Comparison of ENCODE assay signal across 9 cellular contexts in the genomic region with DNA sequence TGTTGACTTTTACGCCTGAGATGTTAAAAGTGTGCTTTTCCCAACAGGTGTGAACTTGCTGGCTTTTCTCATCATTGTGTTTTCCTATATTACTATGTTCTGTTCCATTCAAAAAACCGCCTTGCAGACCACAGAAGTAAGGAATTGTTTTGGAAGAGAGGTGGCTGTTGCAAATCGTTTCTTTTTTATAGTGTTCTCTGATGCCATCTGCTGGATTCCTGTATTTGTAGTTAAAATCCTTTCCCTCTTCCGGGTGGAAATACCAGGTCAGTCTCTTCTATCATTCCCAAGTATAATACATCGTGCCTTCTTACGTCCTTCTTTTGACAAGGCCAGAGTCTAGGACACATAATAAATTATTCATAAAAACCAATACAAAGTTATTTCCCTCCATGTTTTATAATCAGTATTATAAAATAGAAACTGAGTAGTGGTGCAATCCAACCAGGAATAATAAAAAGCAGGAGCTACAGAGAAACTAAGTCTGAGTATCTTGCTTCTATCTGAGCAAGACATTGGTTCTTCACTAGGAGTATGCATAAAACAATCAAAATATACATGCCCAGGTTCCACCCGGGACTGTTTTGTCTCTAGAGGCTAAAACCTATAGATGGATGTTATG. TPM values are rescaled to one million over a fixed set of nuclear protein-coding genes. Genes with fewer than 3 reads are reported as not detected.
DNase-seq lines count a peak whose midpoint lies in the region; ATAC-seq and TF ChIP-seq lines count a peak whose summit lies in the region.
"Had no signal": no experiment of that assay in that cellular context is flagged by ENCODE, and none has a peak within 500 bp of the region (broad histone marks: within the 10 kb centered on the region; RNA-seq: fewer than 3 reads in every experiment).

No MANE protein-coding gene starts in this region.

- H3K36me3 ChIP-seq in prostate gland = no peaks in the 10 kb centered on the region

- H3K4me1 Mint-ChIP-seq in stimulated activated naive B cell treated with anti-CD40 and anti-IgM and Interleukin-4, amounts not matched to agents 10 μg/mL and 1 μg/mL and 100 μg/mL, for 72 hours = no peaks in the 10 kb centered on the region

- peaks cover 0 to 1% of the 10 kb centered on the region in 2 donors for H3K9me3 Mint-ChIP-seq in stimulated activated naive B cell treated with anti-CD40 and anti-IgM and Interleukin-4, amounts not matched to agents 10 μg/mL and 1 μg/mL and 100 μg/mL, for 72 hours

- TF ChIP-seq POLR2A in prostate gland (IDR thresholded peaks at IDR 0.05) = no peak

- no peaks in the 10 kb centered on the region for H3K27me3 ChIP-seq in prostate gland (replicated peaks; ENCODE audit: insufficient read depth)

- WGBS in prostate gland = 24% methylated on average over 7 of the region's 7 CpGs

- H3K4me3 ChIP-seq in epithelial cell of esophagus (ENCODE audit: low read length) (no peak overlapping the region), prostate gland (no peak overlapping the region)

- TF ChIP-seq CTCF in epithelial cell of esophagus (IDR thresholded peaks at IDR 0.05; ENCODE audit: insufficient read depth, low read depth, low read length, missing control alignments) (peak; percentile 34), prostate gland (IDR thresholded peaks at IDR 0.05) (peak in 3 of 4 experiments; percentile 9 to 41 (median 39))

- in situ Hi-C loops in G401 (cut with HindIII; ENCODE audit: low sequenced_read_pairs) = no loop called here

- no peaks in the 10 kb centered on the region for H3K9me3 ChIP-seq in prostate gland

- no peak for ATAC-seq in stimulated activated naive B cell treated with anti-CD40 and anti-IgM and Interleukin-4, amounts not matched to agents 10 μg/mL and 1 μg/mL and 100 μg/mL, for 72 hours (replicated peaks)

- H3K36me3 Mint-ChIP-seq in stimulated activated naive B cell treated with anti-CD40 and anti-IgM and Interleukin-4, amounts not matched to agents 10 μg/mL and 1 μg/mL and 100 μg/mL, for 72 hours = no peaks in the 10 kb centered on the region

- intact Hi-C loops in prostate gland (cut with DNase I) = no loop called here

- H3K4me1 ChIP-seq in prostate gland (replicated peaks) = no peaks in the 10 kb centered on the region

- no peak overlapping the region for H3K27ac ChIP-seq in prostate gland
- H3K27ac ChIP-seq: epithelial cell of prostate had no signal

- DNase-seq in G401 (ENCODE audit: low spot score) (peak; percentile 48), NCI-H748 (lab: John Stamatoyannopoulos, UW; ENCODE audit: unreplicated experiment) (peak; percentile 74), epithelial cell of esophagus (ENCODE audit: low read depth) (peak; percentile 30), prostate gland (ENCODE audit: low spot score) (no peak), HuH-7.5 (ENCODE audit: low spot score) (no peak), GDM1 (lab: John Stamatoyannopoulos, UW) (no peak)
- no peak for DNase-seq in stimulated activated CD4-positive, alpha-beta T cell treated with anti-CD3 and anti-CD28 coated beads, Interleukin-15, amount 100 ng/mL, for 24 hours
- no peak for DNase-seq in stimulated activated naive B cell treated with anti-CD40 and anti-IgM and Interleukin-4, amounts not matched to agents 10 μg/mL and 1 μg/mL and 100 μg/mL, for 72 hours

- H3K27me3 Mint-ChIP-seq in stimulated activated naive B cell treated with anti-CD40 and anti-IgM and Interleukin-4, amounts not matched to agents 10 μg/mL and 1 μg/mL and 100 μg/mL, for 72 hours = peaks cover 0 to 8% of the 10 kb centered on the region in 2 donors

- H3K27ac Mint-ChIP-seq in stimulated activated naive B cell treated with anti-CD40 and anti-IgM and Interleukin-4, amounts not matched to agents 10 μg/mL and 1 μg/mL and 100 μg/mL, for 72 hours = no peak overlapping the region

- H3K4me3 Mint-ChIP-seq in stimulated activated naive B cell treated with anti-CD40 and anti-IgM and Interleukin-4, amounts not matched to agents 10 μg/mL and 1 μg/mL and 100 μg/mL, for 72 hours = no peak overlapping the region

RNA-seq across cellular contexts. Expression of gene RXFP2, which starts 57.9 kb away (rescaled TPM):
- not detected in 2 replicates for total RNA-seq in G401 (2014; rRNA removed; shearing (Covaris generic))
- not detected for total RNA-seq in prostate gland

Comparison
In these comparisons a context has a peak if more than half of its experiments do, and no peak if none do; other contexts are left out.
1. DNase-seq: peak in G401 (single experiment), NCI-H748 (single experiment) and epithelial cell of esophagus (single experiment); none in prostate gland (single experiment), stimulated activated CD4-positive, alpha-beta T cell treated with anti-CD3 and anti-CD28 coated beads, Interleukin-15, amount 100 ng/mL, for 24 hours (single experiment), HuH-7.5 (single experiment), stimulated activated naive B cell treated with anti-CD40 and anti-IgM and Interleukin-4, amounts not matched to agents 10 μg/mL and 1 μg/mL and 100 μg/mL, for 72 hours (single experiment) and GDM1 (single experiment).